1 cellular context compared by ENCODE assay signal in the genomic region with DNA sequence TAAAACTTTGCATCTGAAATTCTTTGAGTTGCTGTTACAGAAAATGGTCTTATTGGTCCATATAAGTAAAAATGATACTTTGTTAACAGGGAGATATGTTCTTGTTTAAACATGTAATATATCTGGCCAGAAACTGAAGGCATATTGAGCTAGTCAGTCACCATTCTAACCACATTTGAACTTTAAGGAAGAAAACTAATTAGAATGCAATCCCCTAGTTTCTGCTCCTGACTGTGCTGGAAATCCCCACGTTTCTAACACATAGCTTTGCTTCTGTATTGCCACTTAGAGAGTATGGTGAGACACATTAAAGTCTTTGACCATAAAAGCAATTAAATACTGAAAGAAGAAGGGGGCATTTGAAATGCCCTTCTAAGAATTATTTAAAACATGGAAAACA.
TF ChIP-seq lines count a peak whose summit lies in the region.

No MANE protein-coding gene starts in this region.

TF ChIP-seq in GM12878, 131 proteins besides CTCF, POLR2A, EP300 and RAD21 (continued from another document and continues in another):
- TF ChIP-seq, protein P1, sequence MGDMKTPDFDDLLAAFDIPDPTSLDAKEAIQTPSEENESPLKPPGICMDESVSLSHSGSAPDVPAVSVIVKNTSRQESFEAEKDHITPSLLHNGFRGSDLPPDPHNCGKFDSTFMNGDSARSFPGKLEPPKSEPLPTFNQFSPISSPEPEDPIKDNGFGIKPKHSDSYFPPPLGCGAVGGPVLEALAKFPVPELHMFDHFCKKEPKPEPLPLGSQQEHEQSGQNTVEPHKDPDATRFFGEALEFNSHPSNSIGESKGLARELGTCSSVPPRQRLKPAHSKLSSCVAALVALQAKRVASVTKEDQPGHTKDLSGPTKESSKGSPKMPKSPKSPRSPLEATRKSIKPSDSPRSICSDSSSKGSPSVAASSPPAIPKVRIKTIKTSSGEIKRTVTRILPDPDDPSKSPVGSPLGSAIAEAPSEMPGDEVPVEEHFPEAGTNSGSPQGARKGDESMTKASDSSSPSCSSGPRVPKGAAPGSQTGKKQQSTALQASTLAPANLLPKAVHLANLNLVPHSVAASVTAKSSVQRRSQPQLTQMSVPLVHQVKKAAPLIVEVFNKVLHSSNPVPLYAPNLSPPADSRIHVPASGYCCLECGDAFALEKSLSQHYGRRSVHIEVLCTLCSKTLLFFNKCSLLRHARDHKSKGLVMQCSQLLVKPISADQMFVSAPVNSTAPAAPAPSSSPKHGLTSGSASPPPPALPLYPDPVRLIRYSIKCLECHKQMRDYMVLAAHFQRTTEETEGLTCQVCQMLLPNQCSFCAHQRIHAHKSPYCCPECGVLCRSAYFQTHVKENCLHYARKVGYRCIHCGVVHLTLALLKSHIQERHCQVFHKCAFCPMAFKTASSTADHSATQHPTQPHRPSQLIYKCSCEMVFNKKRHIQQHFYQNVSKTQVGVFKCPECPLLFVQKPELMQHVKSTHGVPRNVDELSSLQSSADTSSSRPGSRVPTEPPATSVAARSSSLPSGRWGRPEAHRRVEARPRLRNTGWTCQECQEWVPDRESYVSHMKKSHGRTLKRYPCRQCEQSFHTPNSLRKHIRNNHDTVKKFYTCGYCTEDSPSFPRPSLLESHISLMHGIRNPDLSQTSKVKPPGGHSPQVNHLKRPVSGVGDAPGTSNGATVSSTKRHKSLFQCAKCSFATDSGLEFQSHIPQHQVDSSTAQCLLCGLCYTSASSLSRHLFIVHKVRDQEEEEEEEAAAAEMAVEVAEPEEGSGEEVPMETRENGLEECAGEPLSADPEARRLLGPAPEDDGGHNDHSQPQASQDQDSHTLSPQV (IDR thresholded peaks at IDR 0.05): no peak
- TF ChIP-seq SMAD1 (IDR thresholded peaks at IDR 0.05; ENCODE audit: low read depth, partially characterized antibody): no peak
- TF ChIP-seq JUNB (IDR thresholded peaks at IDR 0.05): peak; percentile 40; the same call in 1 of the 2 replicates
- peak; percentile 70; the same call in 1 of the 2 replicates for TF ChIP-seq FOXM1 (IDR thresholded peaks at IDR 0.05; ENCODE audit: low read depth, low read length)
- TF ChIP-seq EZH2 (IDR thresholded peaks at IDR 0.05; ENCODE audit: borderline replicate concordance, control insufficient read depth, low read depth, low read length): no peak
- no peak for TF ChIP-seq CEBPB (IDR thresholded peaks at IDR 0.05; ENCODE audit: borderline replicate concordance in 1 of 2, low read depth in 2 of 2, low read length in 2 of 2)
- no peak for TF ChIP-seq HDAC2 (IDR thresholded peaks at IDR 0.05)
- TF ChIP-seq BCL11A (IDR thresholded peaks at IDR 0.05; ENCODE audit: low read depth, low read length): peak; percentile 88
- no peak for TF ChIP-seq KDM1A (IDR thresholded peaks at IDR 0.05; ENCODE audit: borderline replicate concordance)
- TF ChIP-seq, protein P2, sequence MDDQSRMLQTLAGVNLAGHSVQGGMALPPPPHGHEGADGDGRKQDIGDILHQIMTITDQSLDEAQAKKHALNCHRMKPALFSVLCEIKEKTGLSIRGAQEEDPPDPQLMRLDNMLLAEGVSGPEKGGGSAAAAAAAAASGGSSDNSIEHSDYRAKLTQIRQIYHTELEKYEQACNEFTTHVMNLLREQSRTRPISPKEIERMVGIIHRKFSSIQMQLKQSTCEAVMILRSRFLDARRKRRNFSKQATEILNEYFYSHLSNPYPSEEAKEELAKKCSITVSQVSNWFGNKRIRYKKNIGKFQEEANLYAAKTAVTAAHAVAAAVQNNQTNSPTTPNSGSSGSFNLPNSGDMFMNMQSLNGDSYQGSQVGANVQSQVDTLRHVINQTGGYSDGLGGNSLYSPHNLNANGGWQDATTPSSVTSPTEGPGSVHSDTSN (IDR thresholded peaks at IDR 0.05; ENCODE audit: insufficient replicate concordance, low read depth, low read length): no peak
- TF ChIP-seq BHLHE40 (IDR thresholded peaks at IDR 0.05; ENCODE audit: borderline replicate concordance in 1 of 2, low read depth in 2 of 2, low read length in 1 of 2): peak in 1 of 2 experiments; percentile 47; a peak in 2 of 4 replicates
- TF ChIP-seq, protein P3, sequence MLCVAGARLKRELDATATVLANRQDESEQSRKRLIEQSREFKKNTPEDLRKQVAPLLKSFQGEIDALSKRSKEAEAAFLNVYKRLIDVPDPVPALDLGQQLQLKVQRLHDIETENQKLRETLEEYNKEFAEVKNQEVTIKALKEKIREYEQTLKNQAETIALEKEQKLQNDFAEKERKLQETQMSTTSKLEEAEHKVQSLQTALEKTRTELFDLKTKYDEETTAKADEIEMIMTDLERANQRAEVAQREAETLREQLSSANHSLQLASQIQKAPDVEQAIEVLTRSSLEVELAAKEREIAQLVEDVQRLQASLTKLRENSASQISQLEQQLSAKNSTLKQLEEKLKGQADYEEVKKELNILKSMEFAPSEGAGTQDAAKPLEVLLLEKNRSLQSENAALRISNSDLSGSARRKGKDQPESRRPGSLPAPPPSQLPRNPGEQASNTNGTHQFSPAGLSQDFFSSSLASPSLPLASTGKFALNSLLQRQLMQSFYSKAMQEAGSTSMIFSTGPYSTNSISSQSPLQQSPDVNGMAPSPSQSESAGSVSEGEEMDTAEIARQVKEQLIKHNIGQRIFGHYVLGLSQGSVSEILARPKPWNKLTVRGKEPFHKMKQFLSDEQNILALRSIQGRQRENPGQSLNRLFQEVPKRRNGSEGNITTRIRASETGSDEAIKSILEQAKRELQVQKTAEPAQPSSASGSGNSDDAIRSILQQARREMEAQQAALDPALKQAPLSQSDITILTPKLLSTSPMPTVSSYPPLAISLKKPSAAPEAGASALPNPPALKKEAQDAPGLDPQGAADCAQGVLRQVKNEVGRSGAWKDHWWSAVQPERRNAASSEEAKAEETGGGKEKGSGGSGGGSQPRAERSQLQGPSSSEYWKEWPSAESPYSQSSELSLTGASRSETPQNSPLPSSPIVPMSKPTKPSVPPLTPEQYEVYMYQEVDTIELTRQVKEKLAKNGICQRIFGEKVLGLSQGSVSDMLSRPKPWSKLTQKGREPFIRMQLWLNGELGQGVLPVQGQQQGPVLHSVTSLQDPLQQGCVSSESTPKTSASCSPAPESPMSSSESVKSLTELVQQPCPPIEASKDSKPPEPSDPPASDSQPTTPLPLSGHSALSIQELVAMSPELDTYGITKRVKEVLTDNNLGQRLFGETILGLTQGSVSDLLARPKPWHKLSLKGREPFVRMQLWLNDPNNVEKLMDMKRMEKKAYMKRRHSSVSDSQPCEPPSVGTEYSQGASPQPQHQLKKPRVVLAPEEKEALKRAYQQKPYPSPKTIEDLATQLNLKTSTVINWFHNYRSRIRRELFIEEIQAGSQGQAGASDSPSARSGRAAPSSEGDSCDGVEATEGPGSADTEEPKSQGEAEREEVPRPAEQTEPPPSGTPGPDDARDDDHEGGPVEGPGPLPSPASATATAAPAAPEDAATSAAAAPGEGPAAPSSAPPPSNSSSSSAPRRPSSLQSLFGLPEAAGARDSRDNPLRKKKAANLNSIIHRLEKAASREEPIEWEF (IDR thresholded peaks at IDR 0.05; ENCODE audit: insufficient replicate concordance, low read depth, low read length): no peak
- no peak for TF ChIP-seq HCFC1 (IDR thresholded peaks at IDR 0.05; ENCODE audit: low read length)
- TF ChIP-seq CBX3 (IDR thresholded peaks at IDR 0.05; ENCODE audit: borderline replicate concordance, low read depth): no peak
- TF ChIP-seq MAX (IDR thresholded peaks at IDR 0.05; ENCODE audit: low read depth, low read length): no peak
- no peak for TF ChIP-seq ZNF207 (IDR thresholded peaks at IDR 0.05; ENCODE audit: borderline replicate concordance)
- TF ChIP-seq ZZZ3 (IDR thresholded peaks at IDR 0.05; ENCODE audit: control insufficient read depth, insufficient read length, low read depth): no peak
- TF ChIP-seq SUPT20H (IDR thresholded peaks at IDR 0.05; ENCODE audit: borderline replicate concordance, control insufficient read depth, low read depth, low read length): no peak
- TF ChIP-seq KLF5 (IDR thresholded peaks at IDR 0.05; ENCODE audit: partially characterized antibody): no peak
- TF ChIP-seq MTA3 (IDR thresholded peaks at IDR 0.05; ENCODE audit: borderline replicate concordance, low read length): no peak
- TF ChIP-seq SMC3 (IDR thresholded peaks at IDR 0.05; ENCODE audit: borderline replicate concordance, low read length): no peak
- TF ChIP-seq GABPA (IDR thresholded peaks at IDR 0.05; ENCODE audit: low read depth): no peak
- TF ChIP-seq PML (IDR thresholded peaks at IDR 0.05; ENCODE audit: low read length): no peak
- TF ChIP-seq NR2C1 (IDR thresholded peaks at IDR 0.05): no peak
- no peak for TF ChIP-seq YY1 (IDR thresholded peaks at IDR 0.05; ENCODE audit: low read depth, low read length)
- TF ChIP-seq SRF (IDR thresholded peaks at IDR 0.05; ENCODE audit: low read depth in 2 of 2, low read length in 2 of 2): no peak
- TF ChIP-seq POLR2AphosphoS5 (IDR thresholded peaks at IDR 0.05; ENCODE audit: low read length): no peak
- TF ChIP-seq TCF3 (IDR thresholded peaks at IDR 0.05; ENCODE audit: borderline replicate concordance, insufficient read depth, low read depth, low read length): no peak
- no peak for TF ChIP-seq USF1 (IDR thresholded peaks at IDR 0.05; ENCODE audit: borderline replicate concordance, extremely low read length, insufficient read depth, low read depth, low read length)
- no peak for TF ChIP-seq POLR2AphosphoS2 (IDR thresholded peaks at IDR 0.05; ENCODE audit: low read depth, low read length)
- TF ChIP-seq SPI1 (IDR thresholded peaks at IDR 0.05; ENCODE audit: borderline replicate concordance, insufficient read depth, low read depth, low read length): no peak
- no peak for TF ChIP-seq RBBP5 (conservative IDR thresholded peaks at IDR 0.05)
- no peak for TF ChIP-seq SMAD5 (IDR thresholded peaks at IDR 0.05; ENCODE audit: low read depth)
- TF ChIP-seq EED (IDR thresholded peaks at IDR 0.05; ENCODE audit: low read depth): no peak
- TF ChIP-seq, protein P4, sequence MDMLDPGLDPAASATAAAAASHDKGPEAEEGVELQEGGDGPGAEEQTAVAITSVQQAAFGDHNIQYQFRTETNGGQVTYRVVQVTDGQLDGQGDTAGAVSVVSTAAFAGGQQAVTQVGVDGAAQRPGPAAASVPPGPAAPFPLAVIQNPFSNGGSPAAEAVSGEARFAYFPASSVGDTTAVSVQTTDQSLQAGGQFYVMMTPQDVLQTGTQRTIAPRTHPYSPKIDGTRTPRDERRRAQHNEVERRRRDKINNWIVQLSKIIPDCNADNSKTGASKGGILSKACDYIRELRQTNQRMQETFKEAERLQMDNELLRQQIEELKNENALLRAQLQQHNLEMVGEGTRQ (IDR thresholded peaks at IDR 0.05; ENCODE audit: borderline replicate concordance, low read depth, low read length): no peak
- no peak for TF ChIP-seq SP1 (IDR thresholded peaks at IDR 0.05; ENCODE audit: low read depth, low read length)
- TF ChIP-seq SMARCA5 (IDR thresholded peaks at IDR 0.05): no peak
- TF ChIP-seq EGR1 (IDR thresholded peaks at IDR 0.05; ENCODE audit: borderline replicate concordance in 1 of 2, low read depth in 2 of 2, low read length in 2 of 2): no peak
- TF ChIP-seq PAX8 (IDR thresholded peaks at IDR 0.05): no peak
- TF ChIP-seq STAT3 (IDR thresholded peaks at IDR 0.05; ENCODE audit: low read depth, low read length): no peak
- TF ChIP-seq, protein P5, sequence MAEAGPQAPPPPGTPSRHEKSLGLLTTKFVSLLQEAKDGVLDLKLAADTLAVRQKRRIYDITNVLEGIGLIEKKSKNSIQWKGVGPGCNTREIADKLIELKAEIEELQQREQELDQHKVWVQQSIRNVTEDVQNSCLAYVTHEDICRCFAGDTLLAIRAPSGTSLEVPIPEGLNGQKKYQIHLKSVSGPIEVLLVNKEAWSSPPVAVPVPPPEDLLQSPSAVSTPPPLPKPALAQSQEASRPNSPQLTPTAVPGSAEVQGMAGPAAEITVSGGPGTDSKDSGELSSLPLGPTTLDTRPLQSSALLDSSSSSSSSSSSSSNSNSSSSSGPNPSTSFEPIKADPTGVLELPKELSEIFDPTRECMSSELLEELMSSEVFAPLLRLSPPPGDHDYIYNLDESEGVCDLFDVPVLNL (IDR thresholded peaks at IDR 0.05; ENCODE audit: low read depth, low read length): no peak
- no peak for TF ChIP-seq CBFB (IDR thresholded peaks at IDR 0.05; ENCODE audit: low read depth)
- no peak for TF ChIP-seq BACH1 (IDR thresholded peaks at IDR 0.05; ENCODE audit: borderline replicate concordance)
- TF ChIP-seq ZBTB33 (IDR thresholded peaks at IDR 0.05): no peak
- TF ChIP-seq ZNF24 (IDR thresholded peaks at IDR 0.05): no peak
- TF ChIP-seq ZNF622 (IDR thresholded peaks at IDR 0.05): no peak
- no peak for TF ChIP-seq MEF2B (IDR thresholded peaks at IDR 0.05; ENCODE audit: partially characterized antibody, poor library complexity, severe bottlenecking)
- TF ChIP-seq NRF1 (conservative IDR thresholded peaks at IDR 0.05; ENCODE audit: low read depth, low read length): no peak
- TF ChIP-seq CHD4 (IDR thresholded peaks at IDR 0.05): no peak
- TF ChIP-seq ZBED1 (IDR thresholded peaks at IDR 0.05; ENCODE audit: borderline replicate concordance): no peak
- TF ChIP-seq NBN (IDR thresholded peaks at IDR 0.05): no peak
